ENCODE assay signal across 8 cellular contexts in genomic region chr17:32342603-32343325, GRCh38. TPM values are rescaled to one million over a fixed set of nuclear protein-coding genes. Genes with fewer than 3 reads are reported as not detected.
DNase-seq lines count a peak whose midpoint lies in the region; ATAC-seq and TF ChIP-seq lines count a peak whose summit lies in the region.

No MANE protein-coding gene starts in this region.

- peaks cover 12% of the 10 kb centered on the region for H3K4me1 Mint-ChIP-seq in central memory CD8-positive, alpha-beta T cell
- H3K4me1 Mint-ChIP-seq in neural crest cell = peaks cover 29% of the 10 kb centered on the region

- ATAC-seq in central memory CD8-positive, alpha-beta T cell (replicated peaks; ENCODE audit: extremely low read depth, poor library complexity, severe bottlenecking) = no peak
- ATAC-seq in aorta (ENCODE audit: low FRiP score) (no peak), GM19463 (IDR thresholded peaks at IDR 0.05; ENCODE audit: unreplicated experiment) (no peak)

- peak overlapping the region; percentile 99 for H2AFZ ChIP-seq in Loucy (ENCODE audit: low read length)

- H3K4me3 ChIP-seq in Loucy (ENCODE audit: low read length, poor library complexity, severe bottlenecking) = peak overlapping the region; percentile 85
- peak overlapping the region in 1 of 2 donors; percentile 57 for H3K4me3 ChIP-seq in aorta (ENCODE audit: low read length in 2 of 2)

- H3K27me3 ChIP-seq in Loucy (ENCODE audit: insufficient read depth, low read length, poor library complexity, severe bottlenecking) (no peaks in the 10 kb centered on the region), aorta (ENCODE audit: control insufficient read depth in 1 of 2, insufficient read depth in 2 of 2, low read length in 1 of 2) (no peaks in the 10 kb centered on the region)

- H3K27ac Mint-ChIP-seq in central memory CD8-positive, alpha-beta T cell (ENCODE audit: low read depth) = peak overlapping the region; percentile 97
- H3K27ac Mint-ChIP-seq in neural crest cell (ENCODE audit: unreplicated experiment) = no peak overlapping the region

- H4K20me1 ChIP-seq in Loucy (ENCODE audit: insufficient read depth, low read length, poor library complexity, severe bottlenecking) = no peaks in the 10 kb centered on the region

- no peaks in the 10 kb centered on the region for H3F3A ChIP-seq in Loucy (ENCODE audit: low read depth)

- H3K36me3 ChIP-seq in Loucy (ENCODE audit: insufficient read depth, low read length) = no peaks in the 10 kb centered on the region
- no peaks in the 10 kb centered on the region for H3K36me3 ChIP-seq in aorta (ENCODE audit: control insufficient read depth in 1 of 2, insufficient read depth in 2 of 2, low read length in 1 of 2)

- H3K4me1 ChIP-seq in Loucy (ENCODE audit: insufficient read depth, low read length, poor library complexity, severe bottlenecking) (peaks cover 18% of the 10 kb centered on the region), aorta (ENCODE audit: control insufficient read depth in 1 of 2, insufficient read depth in 2 of 2, low read length in 2 of 2) (peaks cover 0 to 6% of the 10 kb centered on the region in 2 donors)

- H3K36me3 Mint-ChIP-seq in central memory CD8-positive, alpha-beta T cell (ENCODE audit: insufficient read depth) = peaks cover 14% of the 10 kb centered on the region
- H3K36me3 Mint-ChIP-seq in neural crest cell (ENCODE audit: low read depth) = no peaks in the 10 kb centered on the region

- peak overlapping the region; percentile 89 for H3K9ac ChIP-seq in Loucy (ENCODE audit: low read depth, low read length, poor library complexity, severe bottlenecking)

- peaks cover 19% of the 10 kb centered on the region for H3K79me2 ChIP-seq in Loucy (ENCODE audit: insufficient read depth, low read length)

- 55 to 56% methylated on average over 14 of the region's 14 CpGs for WGBS in aorta, 2 donors

- no peaks in the 10 kb centered on the region for H3K9me2 ChIP-seq in Loucy (replicated peaks; ENCODE audit: low read depth, low read length)

- H3K27ac ChIP-seq in C4-2B (peak overlapping the region; percentile 79), aorta (ENCODE audit: low read depth in 1 of 2, low read length in 2 of 2) (no peak overlapping the region)

- H3K4me3 Mint-ChIP-seq in central memory CD8-positive, alpha-beta T cell = peak overlapping the region; percentile 92
- peak overlapping the region; percentile 93 for H3K4me3 Mint-ChIP-seq in neural crest cell

- peak overlapping the region; percentile 90 for H3K4me2 ChIP-seq in Loucy (ENCODE audit: low read depth, low read length, poor library complexity, severe bottlenecking)

- no peak for DNase-seq in central memory CD8-positive, alpha-beta T cell (ENCODE audit: low spot score in 2 of 2)
- DNase-seq in neural crest cell (ENCODE audit: low read depth, low spot score) (no peak), aorta (no peak), NCI-H748 treated with DMSO at 0.1 percent for 48 hours (lab: John Stamatoyannopoulos, UW) (no peak), GM20000 (ENCODE audit: low spot score) (no peak)

- H3K27me3 Mint-ChIP-seq in central memory CD8-positive, alpha-beta T cell = no peaks in the 10 kb centered on the region
- H3K27me3 Mint-ChIP-seq in neural crest cell (ENCODE audit: low read depth) = no peaks in the 10 kb centered on the region

- H3K9me3 ChIP-seq in Loucy (ENCODE audit: insufficient read depth, low read depth, low read length) (no peaks in the 10 kb centered on the region), aorta (ENCODE audit: control insufficient read depth, low read length) (no peaks in the 10 kb centered on the region)

- TF ChIP-seq CTCF in C4-2B (conservative IDR thresholded peaks at IDR 0.05) (no peak), Loucy (conservative IDR thresholded peaks at IDR 0.05; ENCODE audit: low read length) (no peak), neural crest cell (conservative IDR thresholded peaks at IDR 0.05) (no peak), GM20000 (IDR thresholded peaks at IDR 0.05; ENCODE audit: extremely low read depth, missing control alignments) (no peak)

- no peaks in the 10 kb centered on the region for H3K9me3 Mint-ChIP-seq in central memory CD8-positive, alpha-beta T cell
- no peaks in the 10 kb centered on the region for H3K9me3 Mint-ChIP-seq in neural crest cell

- intact Hi-C loops in aorta (cut with DNase I) = no loop called here

RNA-seq across cellular contexts. Expression of gene C17orf75, which starts 0.8 kb away (rescaled TPM):
- total RNA-seq in neural crest cell = 46.8 and 52.8 TPM in 2 replicates
- 10 to 100 TPM; 10.9 to 16.2 TPM for total RNA-seq in aorta
- polyA plus RNA-seq in aorta = 10 to 100 TPM in 1 of 2 donors, 1 to 10 TPM in 1; 9.1 to 11.7 TPM

RNA-seq across cellular contexts. Expression of gene ZNF207, which starts 7.2 kb away (rescaled TPM):
- 245 and 249 TPM in 2 replicates for total RNA-seq in neural crest cell
- 100 to 1,000 TPM; 162 to 188 TPM for total RNA-seq in aorta
- polyA plus RNA-seq in aorta = 10 to 100 TPM; 39.7 to 88.4 TPM
